ENCODE assay signal across 8 cellular contexts in the genomic region with DNA sequence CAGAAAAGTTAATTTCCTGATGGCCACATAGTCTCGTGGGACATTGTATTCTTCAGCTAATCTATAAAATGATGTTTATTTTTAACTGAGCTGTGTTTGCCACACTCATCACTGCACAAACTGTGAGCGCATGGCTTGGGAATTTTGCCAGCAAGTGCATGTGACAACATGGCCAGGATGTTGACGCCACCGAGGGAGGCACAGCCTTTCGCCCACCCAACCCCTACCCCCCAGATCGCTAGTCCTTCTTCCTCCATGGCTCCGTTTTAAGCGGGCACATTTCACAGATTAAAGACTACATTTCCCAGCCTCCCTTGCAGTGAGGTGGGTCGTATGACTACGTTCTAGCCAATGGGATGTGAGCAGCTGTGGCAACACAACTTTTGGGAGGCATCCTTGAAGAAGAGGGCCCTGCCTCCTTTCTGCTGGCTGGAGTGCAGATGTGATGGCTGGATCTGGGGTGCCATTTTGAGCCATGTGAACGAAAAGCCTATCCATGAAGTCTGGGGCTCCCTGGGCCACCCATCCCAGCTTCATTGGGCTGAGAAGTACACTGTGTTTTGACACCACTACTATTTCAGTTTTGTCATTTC. TPM values are rescaled to one million over a fixed set of nuclear protein-coding genes. Genes with fewer than 3 reads are reported as not detected.
DNase-seq lines count a peak whose midpoint lies in the region; ATAC-seq and TF ChIP-seq lines count a peak whose summit lies in the region.

No MANE protein-coding gene starts in this region.

- H3K4me1 Mint-ChIP-seq in CD4-positive, alpha-beta T cell (ENCODE audit: low read depth) = no peaks in the 10 kb centered on the region

- peak; percentile 24 for ATAC-seq in CD4-positive, alpha-beta T cell (ENCODE audit: poor library complexity)
- ATAC-seq in stimulated activated naive CD8-positive, alpha-beta T cell treated with anti-CD3 and anti-CD28 coated beads, Interleukin-15, Interleukin-2, amounts not matched to agents 100 U/mL and 50 U/mL, for 24 hours = peak; percentile 53

- H3K36me3 Mint-ChIP-seq in CD4-positive, alpha-beta T cell (ENCODE audit: low read depth) = no peaks in the 10 kb centered on the region

- CTCF ChIA-PET in CD4-positive, alpha-beta T cell (lab: Charles Lee) = no interaction called here
- CTCF ChIA-PET in HEK293T (lab: Yijun Ruan, JAX) = no interaction called here

- peaks cover 38% of the 10 kb centered on the region for H3K27me3 Mint-ChIP-seq in CD4-positive, alpha-beta T cell

- no peak overlapping the region for H3K27ac ChIP-seq in CD4-positive, alpha-beta T cell (ENCODE audit: low read depth, low read length)

- H3K9me3 ChIP-seq in CD4-positive, alpha-beta T cell (ENCODE audit: control insufficient read depth, low read length) = no peaks in the 10 kb centered on the region

- POLR2A ChIA-PET in CD4-positive, alpha-beta T cell (lab: Charles Lee) = no interaction called here
- POLR2A ChIA-PET in HEK293T (lab: Yijun Ruan, JAX) = interaction anchor here (1.2 kb wide), 1 partner anchor 129 kb away, joined by 3 read pairs; a partner anchor contains a TSS

- intact Hi-C loops in CD4-positive, alpha-beta T cell (cut with DNase I, micrococcal nuclease) = loop anchor here (2.0 kb wide), 2 partner anchors 113 to 233 kb away; no protein-coding TSS in a partner anchor

- DNase-seq in CD4-positive, alpha-beta T cell = no peak
- peak; percentile 64 for DNase-seq in HEK293T (ENCODE audit: extremely low spot score)
- DNase-seq in SW480 (ENCODE audit: low spot score) = peak; percentile 66
- peak; percentile 25 for DNase-seq in fibroblast of peridontal ligament (ENCODE audit: extremely low read depth)
- no peak for DNase-seq in stimulated activated naive CD8-positive, alpha-beta T cell treated with anti-CD3 and anti-CD28 coated beads, Interleukin-15, Interleukin-2, amounts not matched to agents 100 U/mL and 50 U/mL, for 24 hours
- no peak for DNase-seq in NCI-H1930 (lab: John Stamatoyannopoulos, UW)
- DNase-seq in NCI-H2081 treated with DMSO at 0.1 percent for 48 hours (lab: John Stamatoyannopoulos, UW) = no peak
- DNase-seq in NCI-H446 treated with DMSO at 0.1 percent for 48 hours (lab: John Stamatoyannopoulos, UW) = no peak

- TF ChIP-seq CTCF in CD4-positive, alpha-beta T cell (IDR thresholded peaks at IDR 0.05) = no peak

- H3K9me3 Mint-ChIP-seq in CD4-positive, alpha-beta T cell = no peaks in the 10 kb centered on the region

- H3K27me3 ChIP-seq in CD4-positive, alpha-beta T cell (ENCODE audit: control insufficient read depth, insufficient read depth, low read length) = peaks cover 54% of the 10 kb centered on the region

- no peak overlapping the region for H3K27ac Mint-ChIP-seq in CD4-positive, alpha-beta T cell

- peak overlapping the region; percentile 34 for H3K4me3 Mint-ChIP-seq in CD4-positive, alpha-beta T cell

TF ChIP-seq in HEK293T, 16 proteins besides CTCF, POLR2A, EP300 and RAD21:
- TF ChIP-seq FOXK2 (IDR thresholded peaks at IDR 0.05) (no peak), CTBP1 (IDR thresholded peaks at IDR 0.05; ENCODE audit: borderline replicate concordance) (0 out of 2 replicates have a peak, but pooled peaks have one; percentile 31), FOXA1 (IDR thresholded peaks at IDR 0.05) (no peak), ARNT (IDR thresholded peaks at IDR 0.05) (no peak), L3MBTL2 (conservative IDR thresholded peaks at IDR 0.05) (0 out of 2 replicates have a peak, but pooled peaks have one; percentile 23), ZNF384 (IDR thresholded peaks at IDR 0.05) (no peak), BHLHE40 (IDR thresholded peaks at IDR 0.05; ENCODE audit: borderline replicate concordance) (no peak), TARDBP (IDR thresholded peaks at IDR 0.05) (no peak), NFRKB (IDR thresholded peaks at IDR 0.05) (no peak), SP1 (IDR thresholded peaks at IDR 0.05) (no peak), LEF1 (IDR thresholded peaks at IDR 0.05; ENCODE audit: borderline replicate concordance) (no peak), SUZ12 (IDR thresholded peaks at IDR 0.05) (no peak), ELF4 (IDR thresholded peaks at IDR 0.05) (no peak)
- TF ChIP-seq, protein P1, sequence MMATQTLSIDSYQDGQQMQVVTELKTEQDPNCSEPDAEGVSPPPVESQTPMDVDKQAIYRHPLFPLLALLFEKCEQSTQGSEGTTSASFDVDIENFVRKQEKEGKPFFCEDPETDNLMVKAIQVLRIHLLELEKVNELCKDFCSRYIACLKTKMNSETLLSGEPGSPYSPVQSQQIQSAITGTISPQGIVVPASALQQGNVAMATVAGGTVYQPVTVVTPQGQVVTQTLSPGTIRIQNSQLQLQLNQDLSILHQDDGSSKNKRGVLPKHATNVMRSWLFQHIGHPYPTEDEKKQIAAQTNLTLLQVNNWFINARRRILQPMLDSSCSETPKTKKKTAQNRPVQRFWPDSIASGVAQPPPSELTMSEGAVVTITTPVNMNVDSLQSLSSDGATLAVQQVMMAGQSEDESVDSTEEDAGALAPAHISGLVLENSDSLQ (IDR thresholded peaks at IDR 0.05) = no peak
TF ChIP-seq in HEK293T: peak in this region for 2.

RNA-seq across cellular contexts. Expression of a gene that starts 7.9 kb away (rescaled TPM):
- 1 to 10 TPM in 1 of 2 experiments, under 1 TPM in 1; 0.96 to 1.4 TPM for total RNA-seq in CD4-positive, alpha-beta T cell

RNA-seq across cellular contexts. Expression of a gene that starts 16.7 kb away (rescaled TPM):
- under 1 TPM; 0.67 to 0.80 TPM for total RNA-seq in CD4-positive, alpha-beta T cell

RNA-seq across cellular contexts. Expression of a gene that starts 39.1 kb away (rescaled TPM):
- total RNA-seq in CD4-positive, alpha-beta T cell = 10 to 100 TPM; 20.7 to 21.2 TPM

RNA-seq across cellular contexts. Expression of a gene that starts 43.1 kb away (rescaled TPM):
- total RNA-seq in CD4-positive, alpha-beta T cell = not detected

RNA-seq across cellular contexts. Expression of a gene that starts 53.1 kb away (rescaled TPM):
- 10 to 100 TPM; 93.8 to 98.2 TPM for total RNA-seq in CD4-positive, alpha-beta T cell

Comparison
In these comparisons a context has a peak if more than half of its experiments do, and no peak if none do; other contexts are left out.
1. DNase-seq: peak in HEK293T (single experiment), SW480 (single experiment) and fibroblast of peridontal ligament (single experiment); none in CD4-positive, alpha-beta T cell (0 of 10), stimulated activated naive CD8-positive, alpha-beta T cell treated with anti-CD3 and anti-CD28 coated beads, Interleukin-15, Interleukin-2, amounts not matched to agents 100 U/mL and 50 U/mL, for 24 hours (single experiment), NCI-H1930 (0 of 2), NCI-H2081 treated with DMSO at 0.1 percent for 48 hours (single experiment) and NCI-H446 treated with DMSO at 0.1 percent for 48 hours (single experiment).